26 cellular contexts compared by ENCODE assay signal in genomic region chr6:56959094-56959493, GRCh38. TPM values are rescaled to one million over a fixed set of nuclear protein-coding genes. Genes with fewer than 3 reads are reported as not detected.
DNase-seq lines count a peak whose midpoint lies in the region; ATAC-seq and TF ChIP-seq lines count a peak whose summit lies in the region.
"Had no signal": no experiment of that assay in that cellular context is flagged by ENCODE, and none has a peak within 500 bp of the region (broad histone marks: within the 10 kb centered on the region; RNA-seq: fewer than 3 reads in every experiment).

No MANE protein-coding gene starts in this region.

- peak overlapping the region; percentile 29 for H3K4me3 ChIP-seq in adipocyte (ENCODE audit: low read length)
- H3K4me3 ChIP-seq: esophagus muscularis mucosa, pancreas, SK-N-MC, smooth muscle cell, upper lobe of right lung had no signal

- no peaks in the 10 kb centered on the region for H3K9me3 ChIP-seq in adipocyte (ENCODE audit: control insufficient read depth, low read length)
- H3K9me3 ChIP-seq: Caco-2, esophagus muscularis mucosa, pancreas, upper lobe of right lung had no signal

- no peak for ATAC-seq in left cardiac atrium
- ATAC-seq in GM21381 (IDR thresholded peaks at IDR 0.05; ENCODE audit: unreplicated experiment), result no peak
- ATAC-seq: HepG2, pancreas, upper lobe of right lung had no signal

- no peaks in the 10 kb centered on the region for H3K36me3 ChIP-seq in adipocyte (ENCODE audit: control insufficient read depth, insufficient read depth, low read length, severe bottlenecking)
- H3K36me3 ChIP-seq: esophagus muscularis mucosa, pancreas, upper lobe of right lung had no signal

- in situ Hi-C loops in GM13976 (cut with MboI; ENCODE audit: low sequenced_read_pairs, unreplicated experiment), result no loop called here

- no peak for TF ChIP-seq CTCF in GM13976 (IDR thresholded peaks at IDR 0.05; ENCODE audit: borderline replicate concordance, control extremely low read depth, extremely low read depth, insufficient read depth, missing control alignments)

- intact Hi-C loops in left cardiac atrium (cut with DNase I), result no loop called here

- no peaks in the 10 kb centered on the region for H3K27me3 ChIP-seq in adipocyte (replicated peaks; ENCODE audit: control insufficient read depth, insufficient read depth, low read length)
- H3K27me3 ChIP-seq: esophagus muscularis mucosa had no signal

- peak; percentile 53 for DNase-seq in EL
- peak; percentile 18 for DNase-seq in LHCN-M2 (ENCODE audit: low read depth)
- no peak for DNase-seq in adipocyte (ENCODE audit: low read depth)
- DNase-seq in myocyte (ENCODE audit: low read depth), result peak; percentile 27
- no peak for DNase-seq in amniotic stem cell (lab: John Stamatoyannopoulos, UW)
- DNase-seq in left cardiac atrium, result no peak
- DNase-seq in GM13976 (ENCODE audit: low spot score), result no peak
- DNase-seq: activated CD4-positive, alpha-beta memory T cell treated with anti-CD3 and anti-CD28 coated beads for 36 hours; activated naive CD4-positive, alpha-beta T cell treated with Interleukin-2 at 50 U/mL for 16 hours; Caco-2; dermis blood vessel endothelial cell; GDM1; hippocampal formation; Kasumi-1; NCI-H146; nephron progenitor cell; pancreas; stimulated activated CD4-positive, alpha-beta T cell treated with anti-CD3 and anti-CD28 coated beads, Interleukin-1b, Interleukin-23, amount 100 ng/mL, for 48 hours; stimulated activated naive CD4-positive, alpha-beta T cell treated with Interleukin-2 at 50 U/mL for 16 hours; upper lobe of right lung had no signal

- H3K4me1 ChIP-seq in adipocyte (ENCODE audit: control insufficient read depth, insufficient read depth, low read length), result peaks cover 33% of the 10 kb centered on the region
- H3K4me1 ChIP-seq: pancreas had no signal

- H3K9ac ChIP-seq in adipocyte (ENCODE audit: low read length), result peak overlapping the region; percentile 8

RNA-seq across cellular contexts. Expression of gene BEND6, which starts 4.2 kb away (rescaled TPM):
- 8.7 and 14.1 TPM in 2 replicates for total RNA-seq in LHCN-M2 (2014; rRNA removed)
- polyA plus RNA-seq in LHCN-M2 (2012), result 6.2 TPM
- total RNA-seq in myocyte, result 8.6 and 12.0 TPM in 2 replicates
- polyA plus RNA-seq in myocyte (2012), result 5.3 TPM
- 1 to 10 TPM in 1 of 2 donors, under 1 TPM in 1; 0.82 to 1.2 TPM for total RNA-seq in left cardiac atrium
- total RNA-seq: activated CD4-positive, alpha-beta memory T cell treated with anti-CD3 and anti-CD28 coated beads for 36 hours; Caco-2; lung microvascular endothelial cell had no signal

Comparison
In these comparisons a context has a peak if more than half of its experiments do, and no peak if none do; other contexts are left out.
1. DNase-seq: peak in EL (single experiment), LHCN-M2 (single experiment) and myocyte (single experiment); none in adipocyte (single experiment), amniotic stem cell (single experiment), left cardiac atrium (single experiment) and GM13976 (single experiment).